In genomic region chr10:97090035-97090434, GRCh38 we compare ENCODE assay signal across 17 cellular contexts.
"Had no signal": no experiment of that assay in that cellular context is flagged by ENCODE, and none has a peak within 500 bp of the region (broad histone marks: within the 10 kb centered on the region; RNA-seq: fewer than 3 reads in every experiment).

No MANE protein-coding gene starts in this region.

- H3K36me3 ChIP-seq: esophagus squamous epithelium, spleen, thoracic aorta had no signal

- H3K27ac Mint-ChIP-seq: dendritic cell treated with granulocyte-macrophage colony-stimulating factor and Interleukin-4, amounts not matched to agents 40 ng/mL and 50 ng/mL, for 4 days; effector memory CD8-positive, alpha-beta T cell; stimulated activated memory B cell treated with anti-CD40 and anti-IgM and Interleukin-4, amounts not matched to agents 10 μg/mL and 1 μg/mL and 100 μg/mL, for 72 hours had no signal

- H3K4me3 ChIP-seq: esophagus squamous epithelium, mucosa of descending colon, spleen, thoracic aorta had no signal

- H3K27ac ChIP-seq: esophagus squamous epithelium, spleen, thoracic aorta had no signal

- H3K4me1 ChIP-seq: esophagus squamous epithelium had no signal

- H3K36me3 Mint-ChIP-seq: naive thymus-derived CD8-positive, alpha-beta T cell; stimulated activated memory B cell treated with anti-CD40 and anti-IgM and Interleukin-4, amounts not matched to agents 10 μg/mL and 1 μg/mL and 100 μg/mL, for 72 hours had no signal

- ATAC-seq: effector memory CD8-positive, alpha-beta T cell; mucosa of descending colon; naive thymus-derived CD8-positive, alpha-beta T cell; sciatic nerve; stimulated activated memory B cell treated with anti-CD40 and anti-IgM and Interleukin-4, amounts not matched to agents 10 μg/mL and 1 μg/mL and 100 μg/mL, for 72 hours; stimulated activated naive CD8-positive, alpha-beta T cell treated with anti-CD3 and anti-CD28 coated beads, Interleukin-15, amount 100 ng/mL, for 72 hours had no signal

- DNase-seq: effector memory CD8-positive, alpha-beta T cell; esophagus squamous epithelium; foreskin fibroblast; kidney; left cardiac atrium; mucosa of descending colon; naive thymus-derived CD8-positive, alpha-beta T cell; spleen; stimulated activated CD4-positive, alpha-beta T cell treated with anti-CD3 and anti-CD28 coated beads, Interleukin-15, amount 100 ng/mL, for 24 hours; stimulated activated CD4-positive, alpha-beta T cell treated with anti-CD3 and anti-CD28 coated beads, Interleukin-1b, Interleukin-23, amount 100 ng/mL, for 48 hours; stimulated activated CD4-positive, alpha-beta T cell treated with anti-CD3 and anti-CD28 coated beads, Interleukin-4, amount 100 ng/mL, for 24 hours; stimulated activated naive CD8-positive, alpha-beta T cell treated with anti-CD3 and anti-CD28 coated beads, Interleukin-15, amount 100 ng/mL, for 72 hours had no signal

- H3K9me3 Mint-ChIP-seq: dendritic cell treated with granulocyte-macrophage colony-stimulating factor and Interleukin-4, amounts not matched to agents 40 ng/mL and 50 ng/mL, for 4 days; effector memory CD8-positive, alpha-beta T cell; naive thymus-derived CD8-positive, alpha-beta T cell; neural crest cell; stimulated activated memory B cell treated with anti-CD40 and anti-IgM and Interleukin-4, amounts not matched to agents 10 μg/mL and 1 μg/mL and 100 μg/mL, for 72 hours; stimulated activated naive CD8-positive, alpha-beta T cell treated with anti-CD3 and anti-CD28 coated beads, Interleukin-15, amount 100 ng/mL, for 72 hours had no signal

- H3K9me3 ChIP-seq: esophagus squamous epithelium, mucosa of descending colon, spleen, thoracic aorta had no signal

- H3K4me1 Mint-ChIP-seq: neural crest cell; stimulated activated memory B cell treated with anti-CD40 and anti-IgM and Interleukin-4, amounts not matched to agents 10 μg/mL and 1 μg/mL and 100 μg/mL, for 72 hours; stimulated activated naive CD8-positive, alpha-beta T cell treated with anti-CD3 and anti-CD28 coated beads, Interleukin-15, amount 100 ng/mL, for 72 hours had no signal

- H3K4me3 Mint-ChIP-seq: dendritic cell treated with granulocyte-macrophage colony-stimulating factor and Interleukin-4, amounts not matched to agents 40 ng/mL and 50 ng/mL, for 4 days; effector memory CD8-positive, alpha-beta T cell; naive thymus-derived CD8-positive, alpha-beta T cell; neural crest cell; stimulated activated memory B cell treated with anti-CD40 and anti-IgM and Interleukin-4, amounts not matched to agents 10 μg/mL and 1 μg/mL and 100 μg/mL, for 72 hours; stimulated activated naive CD8-positive, alpha-beta T cell treated with anti-CD3 and anti-CD28 coated beads, Interleukin-15, amount 100 ng/mL, for 72 hours had no signal
